ENCODE assay signal across 41 cellular contexts in genomic region chr7:57496395-57496794, GRCh38. TPM values are rescaled to one million over a fixed set of nuclear protein-coding genes. Genes with fewer than 3 reads are reported as not detected.
"Had no signal": no experiment of that assay in that cellular context is flagged by ENCODE, and none has a peak within 500 bp of the region (broad histone marks: within the 10 kb centered on the region; RNA-seq: fewer than 3 reads in every experiment).

No MANE protein-coding gene starts in this region.

- H3K27me3 Mint-ChIP-seq: activated B cell treated with CpG ODN at 0.5 μM for 24 hours; activated CD4-positive, alpha-beta memory T cell treated with anti-CD3 and anti-CD28 coated beads for 36 hours; activated CD4-positive, alpha-beta T cell treated with anti-CD3 and anti-CD28 coated beads, Interleukin-2, amount 10 ng/mL, durations not matched to agents 24 days and 14 days; activated CD8-positive, alpha-beta T cell treated with anti-CD3 and anti-CD28 coated beads for 36 hours; activated naive CD4-positive, alpha-beta T cell treated with anti-CD3 and anti-CD28 coated beads, Interleukin-2, amount 10 ng/mL, durations not matched to agents 7 days and 5 days; activated naive CD4-positive, alpha-beta T cell treated with anti-CD3 and anti-CD28 coated beads, Interleukin-2, amount 50 U/mL, for 24 hours; activated naive CD8-positive, alpha-beta T cell; activated naive CD8-positive, alpha-beta T cell treated with anti-CD3 and anti-CD28 coated beads, Interleukin-2, amount 10 ng/mL, durations not matched to agents 7 days and 5 days; activated naive CD8-positive, alpha-beta T cell treated with anti-CD3 and anti-CD28 coated beads, Interleukin-2, amount 50 U/mL, for 24 hours; activated T-helper 17 cell treated with anti-CD3 and anti-CD28 coated beads, Interleukin-2, amount 50 U/mL, for 72 hours; brain; central memory CD8-positive, alpha-beta T cell had no signal

- H3K4me1 ChIP-seq: ascending aorta had no signal

- H3K4me3 Mint-ChIP-seq: activated B cell treated with CpG ODN at 0.5 μM for 24 hours; activated CD4-positive, alpha-beta memory T cell treated with anti-CD3 and anti-CD28 coated beads for 36 hours; activated CD4-positive, alpha-beta T cell treated with anti-CD3 and anti-CD28 coated beads, Interleukin-2, amount 10 ng/mL, durations not matched to agents 24 days and 14 days; activated CD8-positive, alpha-beta T cell treated with anti-CD3 and anti-CD28 coated beads for 36 hours; activated naive CD4-positive, alpha-beta T cell treated with anti-CD3 and anti-CD28 coated beads, Interleukin-2, amount 10 ng/mL, durations not matched to agents 7 days and 5 days; activated naive CD4-positive, alpha-beta T cell treated with anti-CD3 and anti-CD28 coated beads, Interleukin-2, amount 50 U/mL, for 24 hours; activated naive CD8-positive, alpha-beta T cell; activated naive CD8-positive, alpha-beta T cell treated with anti-CD3 and anti-CD28 coated beads, Interleukin-2, amount 10 ng/mL, durations not matched to agents 7 days and 5 days; activated naive CD8-positive, alpha-beta T cell treated with anti-CD3 and anti-CD28 coated beads, Interleukin-2, amount 50 U/mL, for 24 hours; activated T-cell treated with anti-CD3 and anti-CD28 coated beads, Interleukin-2, amount 50 U/mL, for 4 hours; activated T-cell treated with anti-CD3 and anti-CD28 coated beads, Interleukin-2, amount 50 U/mL, for 72 hours; activated T-helper 1 cell treated with anti-CD3 and anti-CD28 coated beads, Interleukin-12 subunit alpha, Interleukin-12 subunit beta, Interleukin-2, Interleukin-4 antibody, amounts not matched to agents 30 ng/mL and 10 ng/mL and 1 ng/mL, durations not matched to agents 14 hours and 24 hours and 36 hours; activated T-helper 17 cell treated with anti-CD3 and anti-CD28 coated beads, Interleukin-2, amount 50 U/mL, for 72 hours; brain; central memory CD8-positive, alpha-beta T cell; T-helper 1 cell treated with Interleukin-12 subunit alpha and Interleukin-12 subunit beta and Interleukin-4 antibody, amounts not matched to agents 30 μg/mL and 1 μg/mL, for 36 hours; T-helper 2 cell treated with Interferon-gamma antibody and Interleukin-4, amounts not matched to agents 5 μg/mL and 100 μg/mL, for 36 hours had no signal

- DNase-seq: activated B cell treated with CpG ODN at 0.5 μM for 24 hours; activated CD4-positive, alpha-beta memory T cell treated with anti-CD3 and anti-CD28 coated beads for 36 hours; activated CD4-positive, alpha-beta T cell treated with anti-CD3 and anti-CD28 coated beads for 4 hours; activated CD4-positive, alpha-beta T cell treated with anti-CD3 and anti-CD28 coated beads, Interleukin-2, amount 10 ng/mL, durations not matched to agents 24 days and 14 days; activated CD4-positive, alpha-beta T cell treated with anti-CD3 and anti-CD28 coated beads, Interleukin-2, amount 50 U/mL, for 1 hour; activated CD4-positive, alpha-beta T cell treated with anti-CD3 and anti-CD28 coated beads, Interleukin-2, amount 50 U/mL, for 4 hours; activated CD4-positive, CD25-positive, alpha-beta regulatory T cell treated with anti-CD3 and anti-CD28 coated beads, Interleukin-2, amount 50 U/mL, for 72 hours; activated CD8-positive, alpha-beta memory T cell treated with anti-CD3 and anti-CD28 coated beads, Interleukin-2, amount 50 U/mL, for 4 hours; activated CD8-positive, alpha-beta T cell treated with anti-CD3 and anti-CD28 coated beads for 36 hours; activated effector memory CD4-positive, alpha-beta T cell treated with anti-CD3 and anti-CD28 coated beads, Interleukin-2, amount 50 U/mL, for 16 hours; activated gamma-delta T cell treated with Interleukin-2 at 50 U/mL for 16 hours; activated naive CD4-positive, alpha-beta T cell; activated naive CD4-positive, alpha-beta T cell treated with anti-CD3 and anti-CD28 coated beads, Interleukin-2, amount 10 ng/mL, durations not matched to agents 7 days and 5 days; activated naive CD8-positive, alpha-beta T cell treated with anti-CD3 and anti-CD28 coated beads, Interleukin-2, amount 10 ng/mL, durations not matched to agents 7 days and 5 days; activated naive CD8-positive, alpha-beta T cell treated with anti-CD3 and anti-CD28 coated beads, Interleukin-2, amount 50 U/mL, for 24 hours; activated T-cell treated with anti-CD3 and anti-CD28 coated beads for 4 hours; activated T-cell treated with anti-CD3 and anti-CD28 coated beads, Interleukin-2, amount 50 U/mL, for 1 hour; activated T-cell treated with anti-CD3 and anti-CD28 coated beads, Interleukin-2, amount 50 U/mL, for 4 hours; activated T-cell treated with anti-CD3 and anti-CD28 coated beads, Interleukin-2, amount 50 U/mL, for 72 hours; amygdala; anterior cingulate cortex; caudate nucleus; cerebellar nuclear complex; T-helper 1 cell; T-helper 2 cell; T-helper 9 cell had no signal

- H3K27me3 ChIP-seq: ascending aorta, cardiac muscle cell had no signal

- H3K36me3 Mint-ChIP-seq: activated CD4-positive, alpha-beta memory T cell treated with anti-CD3 and anti-CD28 coated beads for 36 hours; activated naive CD4-positive, alpha-beta T cell treated with anti-CD3 and anti-CD28 coated beads, Interleukin-2, amount 10 ng/mL, durations not matched to agents 7 days and 5 days; activated naive CD4-positive, alpha-beta T cell treated with anti-CD3 and anti-CD28 coated beads, Interleukin-2, amount 50 U/mL, for 24 hours; activated naive CD8-positive, alpha-beta T cell; activated naive CD8-positive, alpha-beta T cell treated with anti-CD3 and anti-CD28 coated beads, Interleukin-2, amount 10 ng/mL, durations not matched to agents 7 days and 5 days; brain had no signal

- H3K27ac Mint-ChIP-seq: activated B cell treated with CpG ODN at 0.5 μM for 24 hours; activated CD4-positive, alpha-beta memory T cell treated with anti-CD3 and anti-CD28 coated beads for 36 hours; activated CD4-positive, alpha-beta T cell treated with anti-CD3 and anti-CD28 coated beads, Interleukin-2, amount 10 ng/mL, durations not matched to agents 24 days and 14 days; activated CD8-positive, alpha-beta T cell treated with anti-CD3 and anti-CD28 coated beads for 36 hours; activated naive CD4-positive, alpha-beta T cell treated with anti-CD3 and anti-CD28 coated beads, Interleukin-2, amount 10 ng/mL, durations not matched to agents 7 days and 5 days; activated naive CD4-positive, alpha-beta T cell treated with anti-CD3 and anti-CD28 coated beads, Interleukin-2, amount 50 U/mL, for 24 hours; activated naive CD8-positive, alpha-beta T cell; activated naive CD8-positive, alpha-beta T cell treated with anti-CD3 and anti-CD28 coated beads, Interleukin-2, amount 10 ng/mL, durations not matched to agents 7 days and 5 days; activated naive CD8-positive, alpha-beta T cell treated with anti-CD3 and anti-CD28 coated beads, Interleukin-2, amount 50 U/mL, for 24 hours; activated T-cell treated with anti-CD3 and anti-CD28 coated beads, Interleukin-2, amount 50 U/mL, for 72 hours; activated T-helper 1 cell treated with anti-CD3 and anti-CD28 coated beads, Interleukin-12 subunit alpha, Interleukin-12 subunit beta, Interleukin-2, Interleukin-4 antibody, amounts not matched to agents 30 ng/mL and 10 ng/mL and 1 ng/mL, durations not matched to agents 14 hours and 24 hours and 36 hours; activated T-helper 17 cell treated with anti-CD3 and anti-CD28 coated beads, Interleukin-2, amount 50 U/mL, for 72 hours; brain; T-helper 1 cell treated with Interleukin-12 subunit alpha and Interleukin-12 subunit beta and Interleukin-4 antibody, amounts not matched to agents 30 μg/mL and 1 μg/mL, for 36 hours; T-helper 2 cell treated with Interferon-gamma antibody and Interleukin-4, amounts not matched to agents 5 μg/mL and 100 μg/mL, for 36 hours had no signal

- H3K9me3 Mint-ChIP-seq: activated CD4-positive, alpha-beta T cell treated with anti-CD3 and anti-CD28 coated beads, Interleukin-2, amount 10 ng/mL, durations not matched to agents 24 days and 14 days; central memory CD8-positive, alpha-beta T cell had no signal

- H3K27ac ChIP-seq: ascending aorta, cardiac muscle cell, VCaP had no signal

- FAIRE-seq: bronchial epithelial cell, TTC549 had no signal

- H3K4me3 ChIP-seq: ascending aorta, cardiac muscle cell had no signal

- H3K36me3 ChIP-seq: ascending aorta, cardiac muscle cell had no signal

- H3K4me1 Mint-ChIP-seq: activated B cell treated with CpG ODN at 0.5 μM for 24 hours; activated CD4-positive, alpha-beta T cell treated with anti-CD3 and anti-CD28 coated beads, Interleukin-2, amount 10 ng/mL, durations not matched to agents 24 days and 14 days; activated naive CD4-positive, alpha-beta T cell treated with anti-CD3 and anti-CD28 coated beads, Interleukin-2, amount 10 ng/mL, durations not matched to agents 7 days and 5 days; activated naive CD4-positive, alpha-beta T cell treated with anti-CD3 and anti-CD28 coated beads, Interleukin-2, amount 50 U/mL, for 24 hours; activated naive CD8-positive, alpha-beta T cell treated with anti-CD3 and anti-CD28 coated beads, Interleukin-2, amount 10 ng/mL, durations not matched to agents 7 days and 5 days; activated naive CD8-positive, alpha-beta T cell treated with anti-CD3 and anti-CD28 coated beads, Interleukin-2, amount 50 U/mL, for 24 hours; activated T-helper 17 cell treated with anti-CD3 and anti-CD28 coated beads, Interleukin-2, amount 50 U/mL, for 72 hours; brain; central memory CD8-positive, alpha-beta T cell had no signal

RNA-seq across cellular contexts. Expression of gene ZNF716, which starts 46.4 kb away (rescaled TPM):
- total RNA-seq: activated B cell treated with CpG ODN at 0.5 μM for 24 hours; activated CD4-positive, alpha-beta memory T cell treated with anti-CD3 and anti-CD28 coated beads for 36 hours; activated CD4-positive, alpha-beta T cell treated with anti-CD3 and anti-CD28 coated beads, Interleukin-2, amount 10 ng/mL, durations not matched to agents 24 days and 14 days; activated CD8-positive, alpha-beta memory T cell treated with anti-CD3 and anti-CD28 coated beads for 36 hours; activated CD8-positive, alpha-beta T cell treated with anti-CD3 and anti-CD28 coated beads for 36 hours; activated naive CD8-positive, alpha-beta T cell treated with anti-CD3 and anti-CD28 coated beads, Interleukin-2, amount 10 ng/mL, durations not matched to agents 7 days and 5 days; activated T-cell treated with anti-CD3 and anti-CD28 coated beads, Interleukin-2, amount 50 U/mL, for 4 hours; activated T-cell treated with anti-CD3 and anti-CD28 coated beads, Interleukin-2, amount 50 U/mL, for 72 hours; activated T-helper 1 cell treated with anti-CD3 and anti-CD28 coated beads, Interleukin-12 subunit alpha, Interleukin-12 subunit beta, Interleukin-2, Interleukin-4 antibody, amounts not matched to agents 30 ng/mL and 10 ng/mL and 1 ng/mL, durations not matched to agents 14 hours and 24 hours and 36 hours; activated T-helper 17 cell treated with anti-CD3 and anti-CD28 coated beads, Interleukin-2, amount 50 U/mL, for 72 hours; ascending aorta; bronchial epithelial cell; cardiac muscle cell had no signal
- polyA plus RNA-seq: adipose tissue, cardiac muscle cell had no signal
